In genomic region chr7:4158406-4158805, GRCh38 we compare ENCODE assay signal across 28 cellular contexts.
"Had no signal": no experiment of that assay in that cellular context is flagged by ENCODE, and none has a peak within 500 bp of the region (broad histone marks: within the 10 kb centered on the region; RNA-seq: fewer than 3 reads in every experiment).

No MANE protein-coding gene starts in this region.

- H3K9me3 ChIP-seq: colonic mucosa, esophagus squamous epithelium, gastrocnemius medialis, heart right ventricle, lower lobe of right lung, mucosa of descending colon had no signal

- H3K27me3 Mint-ChIP-seq: dendritic cell treated with granulocyte-macrophage colony-stimulating factor and Interleukin-4, amounts not matched to agents 40 ng/mL and 50 ng/mL, for 4 days had no signal

- H3K36me3 Mint-ChIP-seq: immature natural killer cell, mesothelial cell of epicardium had no signal

- H3K27me3 ChIP-seq: colonic mucosa, gastrocnemius medialis had no signal

- ATAC-seq: effector memory CD8-positive, alpha-beta T cell; esophagus mucosa; gastrocnemius medialis; left colon; left lobe of liver; lower lobe of right lung; mucosa of descending colon had no signal

- H3K27ac Mint-ChIP-seq: dendritic cell treated with granulocyte-macrophage colony-stimulating factor and Interleukin-4, amounts not matched to agents 40 ng/mL and 50 ng/mL, for 4 days; effector memory CD8-positive, alpha-beta T cell; endodermal cell; immature natural killer cell; mesothelial cell of epicardium had no signal

- H3K36me3 ChIP-seq: colonic mucosa, esophagus squamous epithelium, gastrocnemius medialis, heart right ventricle, lower lobe of right lung had no signal

- DNase-seq: colonic mucosa; cortex of kidney; effector CD8-positive, alpha-beta T cell; effector memory CD8-positive, alpha-beta T cell; endodermal cell; erythroblast; esophagus squamous epithelium; foreskin fibroblast; foreskin melanocyte; gastrocnemius medialis; glutamatergic neuron; head of caudate nucleus; heart right ventricle; hippocampal formation; immature natural killer cell; islet precursor cell; kidney; kidney glomerular epithelial cell; left colon; left ventricle myocardium superior; lower lobe of right lung; mesenchymal stem cell; mucosa of descending colon had no signal

- H3K4me3 ChIP-seq: colonic mucosa, esophagus squamous epithelium, gastrocnemius medialis, heart right ventricle, lower lobe of right lung, mucosa of descending colon had no signal

- H3K4me1 Mint-ChIP-seq: endodermal cell, immature natural killer cell had no signal

- H3K4me3 Mint-ChIP-seq: dendritic cell treated with granulocyte-macrophage colony-stimulating factor and Interleukin-4, amounts not matched to agents 40 ng/mL and 50 ng/mL, for 4 days; effector memory CD8-positive, alpha-beta T cell; endodermal cell; immature natural killer cell; mesothelial cell of epicardium had no signal

- H3K27ac ChIP-seq: colonic mucosa, epithelial cell of prostate, esophagus squamous epithelium, gastrocnemius medialis, heart right ventricle, lower lobe of right lung had no signal

- H3K9me3 Mint-ChIP-seq: dendritic cell treated with granulocyte-macrophage colony-stimulating factor and Interleukin-4, amounts not matched to agents 40 ng/mL and 50 ng/mL, for 4 days; effector memory CD8-positive, alpha-beta T cell; endodermal cell; immature natural killer cell; mesothelial cell of epicardium had no signal

- H3K4me1 ChIP-seq: colonic mucosa, esophagus squamous epithelium, lower lobe of right lung had no signal
